Comparison of ENCODE assay signal across 1 cellular context in the genomic region with DNA sequence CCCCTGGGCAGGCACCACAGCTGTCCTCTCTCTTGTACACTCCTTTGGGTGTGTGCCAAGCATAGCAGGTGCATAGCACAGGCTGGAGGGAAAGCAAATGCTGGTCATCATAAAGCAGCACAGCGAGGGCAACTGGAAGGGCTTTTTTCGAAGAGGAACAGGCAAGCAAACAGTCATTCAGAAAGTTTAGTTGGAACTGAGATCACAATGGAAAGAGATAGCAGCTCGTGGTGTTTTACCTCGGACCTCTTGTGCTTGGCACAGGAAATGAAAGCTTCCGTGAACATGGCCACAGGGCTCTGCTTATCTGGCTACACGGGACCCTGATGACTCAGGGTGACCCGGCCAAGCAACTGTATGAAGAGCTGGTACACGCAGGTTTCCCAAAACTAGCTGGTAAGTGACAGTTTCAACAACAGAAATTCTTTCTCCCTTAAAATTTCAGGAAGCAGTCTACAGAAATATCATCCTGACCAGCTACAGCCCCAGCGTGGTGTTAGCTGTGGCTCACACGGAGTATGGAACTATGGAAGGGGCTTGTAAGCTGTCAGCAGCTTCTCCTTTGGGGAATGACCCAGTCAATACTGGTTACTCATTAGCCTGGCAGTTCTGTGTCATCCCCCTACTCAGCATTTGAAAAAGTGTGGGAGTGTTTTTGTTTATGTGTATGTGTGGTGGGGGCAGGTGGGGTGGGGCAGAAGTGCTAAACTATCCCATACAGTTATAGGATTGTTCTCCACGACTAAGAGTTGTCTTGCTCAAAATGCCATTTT.
TF ChIP-seq lines count a peak whose summit lies in the region.

No MANE protein-coding gene starts in this region.

TF ChIP-seq in K562, 482 proteins besides CTCF, POLR2A, EP300 and RAD21 (continued from another document):
- TF ChIP-seq NR2C2 (CRISPR knock-in tag; IDR thresholded peaks at IDR 0.05) (no peak), NR2C2 (tag; IDR thresholded peaks at IDR 0.05) (peak; percentile 68; the same call in 1 of the 2 replicates), NR2F6 (CRISPR knock-in tag; IDR thresholded peaks at IDR 0.05) (no peak), HDAC1 (IDR thresholded peaks at IDR 0.05) (peak in 1 of 2 experiments; percentile 52; a peak in 1 of 4 replicates), PHB2 (IDR thresholded peaks at IDR 0.05; ENCODE audit: low read depth) (no peak), NCOA6 (IDR thresholded peaks at IDR 0.05) (no peak), XRCC4 (IDR thresholded peaks at IDR 0.05; ENCODE audit: extremely low read depth, insufficient read depth, insufficient read length) (no peak), ZNF76 (CRISPR knock-in tag; IDR thresholded peaks at IDR 0.05; ENCODE audit: borderline replicate concordance) (no peak), TAF15 (IDR thresholded peaks at IDR 0.05; ENCODE audit: low read depth, low read length) (no peak), ZBTB1 (CRISPR knock-in tag; IDR thresholded peaks at IDR 0.05; ENCODE audit: borderline replicate concordance, low read depth) (no peak), MIER1 (IDR thresholded peaks at IDR 0.05; ENCODE audit: low read depth) (peak; percentile 24; the same call in 1 of the 2 replicates), NBN (IDR thresholded peaks at IDR 0.05; ENCODE audit: low read depth) (peak; percentile 46; the same call in 1 of the 2 replicates), ZBTB17 (CRISPR knock-in tag; IDR thresholded peaks at IDR 0.05) (no peak), ZHX1 (conservative IDR thresholded peaks at IDR 0.05; ENCODE audit: low read length) (no peak), VEZF1 (CRISPR knock-in tag; IDR thresholded peaks at IDR 0.05) (peak; percentile 63), HDGF (IDR thresholded peaks at IDR 0.05) (no peak), ARID1B (IDR thresholded peaks at IDR 0.05) (peak; percentile 84), ZNF316 (IDR thresholded peaks at IDR 0.05) (no peak), KLF1 (tag; IDR thresholded peaks at IDR 0.05) (no peak), NUFIP1 (IDR thresholded peaks at IDR 0.05; ENCODE audit: partially characterized antibody) (no peak), ZNF232 (CRISPR knock-in tag; IDR thresholded peaks at IDR 0.05) (no peak), NR4A1 (CRISPR knock-in tag; IDR thresholded peaks at IDR 0.05) (no peak), NR4A1 (tag; IDR thresholded peaks at IDR 0.05) (no peak), IRF2 (CRISPR knock-in tag; IDR thresholded peaks at IDR 0.05) (no peak)
